In the genomic region with DNA sequence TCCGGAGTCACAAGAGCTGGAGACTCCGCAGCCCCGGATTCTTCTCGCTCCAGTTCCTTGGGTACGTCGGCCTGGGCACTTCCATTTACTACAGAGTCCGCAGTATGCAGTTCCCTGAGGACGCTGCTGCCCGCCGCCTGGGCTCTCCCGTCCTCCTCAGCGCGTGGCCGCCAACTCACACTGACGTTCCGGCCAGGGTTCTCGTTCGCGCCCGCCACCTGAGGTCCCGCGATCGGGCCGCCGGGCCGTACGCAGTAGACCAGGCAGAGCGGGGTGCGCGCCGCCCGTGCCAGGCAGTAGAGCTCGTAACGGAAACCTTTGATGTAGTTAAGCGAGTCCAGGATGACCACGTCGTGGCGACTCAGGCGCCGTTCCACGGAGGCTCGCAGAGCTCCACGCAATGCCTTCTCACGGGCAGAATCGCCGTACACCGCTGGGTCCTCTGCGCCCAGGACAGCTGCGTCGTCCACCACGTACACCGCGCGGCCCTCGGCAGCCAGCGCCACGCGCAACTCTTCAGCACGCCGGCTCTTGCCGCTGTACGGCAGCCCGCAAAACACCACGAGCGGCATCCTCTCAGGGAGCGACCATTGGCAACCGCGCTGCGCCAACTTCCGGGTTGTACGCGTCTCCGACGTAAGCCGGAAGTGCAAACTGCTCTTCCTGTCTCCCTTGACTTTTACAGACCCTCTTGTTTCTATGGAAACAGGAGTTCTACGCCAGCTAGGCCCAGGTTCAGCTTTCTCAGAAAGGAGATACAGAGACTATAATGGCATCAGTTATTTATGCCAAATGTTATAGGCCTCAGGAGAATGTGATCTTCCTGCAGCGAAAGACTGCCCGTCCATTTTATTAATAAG, we compare ENCODE assay signal across 1 cellular context.
TF ChIP-seq lines count a peak whose summit lies in the region.

A gene with protein sequence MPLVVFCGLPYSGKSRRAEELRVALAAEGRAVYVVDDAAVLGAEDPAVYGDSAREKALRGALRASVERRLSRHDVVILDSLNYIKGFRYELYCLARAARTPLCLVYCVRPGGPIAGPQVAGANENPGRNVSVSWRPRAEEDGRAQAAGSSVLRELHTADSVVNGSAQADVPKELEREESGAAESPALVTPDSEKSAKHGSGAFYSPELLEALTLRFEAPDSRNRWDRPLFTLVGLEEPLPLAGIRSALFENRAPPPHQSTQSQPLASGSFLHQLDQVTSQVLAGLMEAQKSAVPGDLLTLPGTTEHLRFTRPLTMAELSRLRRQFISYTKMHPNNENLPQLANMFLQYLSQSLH (minus strand): TSS at position 621 of the 860 bp plus-strand sequence. CDS start 49 bp downstream, at position 572.

TF ChIP-seq in K562, 482 proteins besides CTCF, POLR2A, EP300 and RAD21 (continued from another document and continues in another):
- no peak for TF ChIP-seq ERF (CRISPR knock-in tag; IDR thresholded peaks at IDR 0.05)
- TF ChIP-seq FOXA1 (IDR thresholded peaks at IDR 0.05; ENCODE audit: borderline replicate concordance), result no peak
- TF ChIP-seq, protein P1, sequence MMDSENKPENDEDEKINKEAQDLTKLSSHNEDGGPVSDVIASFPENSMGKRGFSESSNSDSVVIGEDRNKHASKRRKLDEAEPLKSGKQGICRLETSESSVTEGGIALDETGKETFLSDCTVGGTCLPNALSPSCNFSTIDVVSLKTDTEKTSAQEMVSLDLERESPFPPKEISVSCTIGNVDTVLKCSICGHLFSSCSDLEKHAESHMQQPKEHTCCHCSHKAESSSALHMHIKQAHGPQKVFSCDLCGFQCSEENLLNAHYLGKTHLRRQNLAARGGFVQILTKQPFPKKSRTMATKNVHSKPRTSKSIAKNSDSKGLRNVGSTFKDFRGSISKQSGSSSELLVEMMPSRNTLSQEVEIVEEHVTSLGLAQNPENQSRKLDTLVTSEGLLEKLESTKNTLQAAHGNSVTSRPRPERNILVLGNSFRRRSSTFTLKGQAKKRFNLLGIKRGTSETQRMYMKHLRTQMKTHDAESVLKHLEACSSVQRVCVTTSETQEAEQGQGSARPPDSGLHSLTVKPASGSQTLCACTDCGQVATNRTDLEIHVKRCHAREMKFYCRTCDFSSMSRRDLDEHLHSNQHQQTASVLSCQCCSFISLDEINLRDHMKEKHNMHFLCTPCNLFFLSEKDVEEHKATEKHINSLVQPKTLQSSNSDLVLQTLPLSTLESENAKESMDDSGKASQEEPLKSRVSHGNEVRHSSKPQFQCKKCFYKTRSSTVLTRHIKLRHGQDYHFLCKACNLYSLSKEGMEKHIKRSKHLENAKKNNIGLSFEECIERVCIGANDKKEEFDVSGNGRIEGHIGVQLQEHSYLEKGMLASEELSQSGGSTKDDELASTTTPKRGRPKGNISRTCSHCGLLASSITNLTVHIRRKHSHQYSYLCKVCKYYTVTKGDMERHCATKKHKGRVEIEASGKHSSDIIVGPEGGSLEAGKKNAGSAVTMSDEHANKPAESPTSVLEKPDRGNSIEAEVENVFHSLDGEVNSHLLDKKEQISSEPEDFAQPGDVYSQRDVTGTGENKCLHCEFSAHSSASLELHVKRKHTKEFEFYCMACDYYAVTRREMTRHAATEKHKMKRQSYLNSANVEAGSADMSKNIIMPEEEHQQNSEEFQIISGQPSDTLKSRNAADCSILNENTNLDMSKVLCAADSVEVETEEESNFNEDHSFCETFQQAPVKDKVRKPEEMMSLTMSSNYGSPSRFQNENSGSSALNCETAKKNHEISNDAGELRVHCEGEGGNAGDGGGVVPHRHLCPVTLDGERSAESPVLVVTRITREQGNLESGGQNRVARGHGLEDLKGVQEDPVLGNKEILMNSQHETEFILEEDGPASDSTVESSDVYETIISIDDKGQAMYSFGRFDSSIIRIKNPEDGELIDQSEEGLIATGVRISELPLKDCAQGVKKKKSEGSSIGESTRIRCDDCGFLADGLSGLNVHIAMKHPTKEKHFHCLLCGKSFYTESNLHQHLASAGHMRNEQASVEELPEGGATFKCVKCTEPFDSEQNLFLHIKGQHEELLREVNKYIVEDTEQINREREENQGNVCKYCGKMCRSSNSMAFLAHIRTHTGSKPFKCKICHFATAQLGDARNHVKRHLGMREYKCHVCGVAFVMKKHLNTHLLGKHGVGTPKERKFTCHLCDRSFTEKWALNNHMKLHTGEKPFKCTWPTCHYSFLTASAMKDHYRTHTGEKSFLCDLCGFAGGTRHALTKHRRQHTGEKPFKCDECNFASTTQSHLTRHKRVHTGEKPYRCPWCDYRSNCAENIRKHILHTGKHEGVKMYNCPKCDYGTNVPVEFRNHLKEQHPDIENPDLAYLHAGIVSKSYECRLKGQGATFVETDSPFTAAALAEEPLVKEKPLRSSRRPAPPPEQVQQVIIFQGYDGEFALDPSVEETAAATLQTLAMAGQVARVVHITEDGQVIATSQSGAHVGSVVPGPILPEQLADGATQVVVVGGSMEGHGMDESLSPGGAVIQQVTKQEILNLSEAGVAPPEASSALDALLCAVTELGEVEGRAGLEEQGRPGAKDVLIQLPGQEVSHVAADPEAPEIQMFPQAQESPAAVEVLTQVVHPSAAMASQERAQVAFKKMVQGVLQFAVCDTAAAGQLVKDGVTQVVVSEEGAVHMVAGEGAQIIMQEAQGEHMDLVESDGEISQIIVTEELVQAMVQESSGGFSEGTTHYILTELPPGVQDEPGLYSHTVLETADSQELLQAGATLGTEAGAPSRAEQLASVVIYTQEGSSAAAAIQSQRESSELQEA (IDR thresholded peaks at IDR 0.05; ENCODE audit: low read depth), result peak; percentile 58; the same call in 1 of the 2 replicates
- TF ChIP-seq GTF2E2 (tag; IDR thresholded peaks at IDR 0.05), result peak; percentile 79
- TF ChIP-seq KDM4B (IDR thresholded peaks at IDR 0.05; ENCODE audit: borderline replicate concordance in 2 of 2, low read depth in 1 of 2), result peak in 1 of 2 experiments; percentile 73; a peak in 1 of 4 replicates
- TF ChIP-seq, protein P2, sequence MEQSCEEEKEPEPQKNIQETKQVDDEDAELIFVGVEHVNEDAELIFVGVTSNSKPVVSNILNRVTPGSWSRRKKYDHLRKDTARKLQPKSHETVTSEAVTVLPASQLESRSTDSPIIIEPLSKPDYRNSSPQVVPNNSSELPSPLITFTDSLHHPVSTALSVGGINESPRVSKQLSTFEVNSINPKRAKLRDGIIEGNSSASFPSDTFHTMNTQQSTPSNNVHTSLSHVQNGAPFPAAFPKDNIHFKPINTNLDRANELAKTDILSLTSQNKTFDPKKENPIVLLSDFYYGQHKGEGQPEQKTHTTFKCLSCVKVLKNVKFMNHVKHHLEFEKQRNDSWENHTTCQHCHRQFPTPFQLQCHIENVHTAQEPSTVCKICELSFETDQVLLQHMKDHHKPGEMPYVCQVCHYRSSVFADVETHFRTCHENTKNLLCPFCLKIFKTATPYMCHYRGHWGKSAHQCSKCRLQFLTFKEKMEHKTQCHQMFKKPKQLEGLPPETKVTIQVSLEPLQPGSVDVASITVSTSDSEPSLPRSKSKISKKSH (CRISPR knock-in tag; IDR thresholded peaks at IDR 0.05), result peak; percentile 69; the same call in 1 of the 2 replicates
- TF ChIP-seq MAFK (IDR thresholded peaks at IDR 0.05; ENCODE audit: low read length), result 0 out of 2 replicates have a peak, but pooled peaks have one; percentile 2
- TF ChIP-seq USF1 (CRISPR knock-in tag; IDR thresholded peaks at IDR 0.05), result no peak
- TF ChIP-seq, protein P3, sequence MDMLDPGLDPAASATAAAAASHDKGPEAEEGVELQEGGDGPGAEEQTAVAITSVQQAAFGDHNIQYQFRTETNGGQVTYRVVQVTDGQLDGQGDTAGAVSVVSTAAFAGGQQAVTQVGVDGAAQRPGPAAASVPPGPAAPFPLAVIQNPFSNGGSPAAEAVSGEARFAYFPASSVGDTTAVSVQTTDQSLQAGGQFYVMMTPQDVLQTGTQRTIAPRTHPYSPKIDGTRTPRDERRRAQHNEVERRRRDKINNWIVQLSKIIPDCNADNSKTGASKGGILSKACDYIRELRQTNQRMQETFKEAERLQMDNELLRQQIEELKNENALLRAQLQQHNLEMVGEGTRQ (CRISPR knock-in tag; IDR thresholded peaks at IDR 0.05), result no peak
- TF ChIP-seq HNRNPUL1 (IDR thresholded peaks at IDR 0.05; ENCODE audit: low read length), result no peak
- peak; percentile 85 for TF ChIP-seq ZNF12 (CRISPR knock-in tag; IDR thresholded peaks at IDR 0.05)
- TF ChIP-seq E4F1 (CRISPR knock-in tag; IDR thresholded peaks at IDR 0.05; ENCODE audit: borderline replicate concordance), result no peak
- TF ChIP-seq SMARCE1 (IDR thresholded peaks at IDR 0.05), result no peak
- TF ChIP-seq CGGBP1 (CRISPR knock-in tag; IDR thresholded peaks at IDR 0.05), result no peak
- peak; percentile 63; the same call in 1 of the 2 replicates for TF ChIP-seq HNRNPL (IDR thresholded peaks at IDR 0.05; ENCODE audit: low read depth, low read length)
- TF ChIP-seq ZNF143 (CRISPR knock-in tag; IDR thresholded peaks at IDR 0.05), result peak; percentile 49; the same call in 1 of the 2 replicates
- peak; percentile 74; the same call in 1 of the 2 replicates for TF ChIP-seq SAFB (IDR thresholded peaks at IDR 0.05; ENCODE audit: borderline replicate concordance, low read depth, low read length)
- TF ChIP-seq, protein P4, sequence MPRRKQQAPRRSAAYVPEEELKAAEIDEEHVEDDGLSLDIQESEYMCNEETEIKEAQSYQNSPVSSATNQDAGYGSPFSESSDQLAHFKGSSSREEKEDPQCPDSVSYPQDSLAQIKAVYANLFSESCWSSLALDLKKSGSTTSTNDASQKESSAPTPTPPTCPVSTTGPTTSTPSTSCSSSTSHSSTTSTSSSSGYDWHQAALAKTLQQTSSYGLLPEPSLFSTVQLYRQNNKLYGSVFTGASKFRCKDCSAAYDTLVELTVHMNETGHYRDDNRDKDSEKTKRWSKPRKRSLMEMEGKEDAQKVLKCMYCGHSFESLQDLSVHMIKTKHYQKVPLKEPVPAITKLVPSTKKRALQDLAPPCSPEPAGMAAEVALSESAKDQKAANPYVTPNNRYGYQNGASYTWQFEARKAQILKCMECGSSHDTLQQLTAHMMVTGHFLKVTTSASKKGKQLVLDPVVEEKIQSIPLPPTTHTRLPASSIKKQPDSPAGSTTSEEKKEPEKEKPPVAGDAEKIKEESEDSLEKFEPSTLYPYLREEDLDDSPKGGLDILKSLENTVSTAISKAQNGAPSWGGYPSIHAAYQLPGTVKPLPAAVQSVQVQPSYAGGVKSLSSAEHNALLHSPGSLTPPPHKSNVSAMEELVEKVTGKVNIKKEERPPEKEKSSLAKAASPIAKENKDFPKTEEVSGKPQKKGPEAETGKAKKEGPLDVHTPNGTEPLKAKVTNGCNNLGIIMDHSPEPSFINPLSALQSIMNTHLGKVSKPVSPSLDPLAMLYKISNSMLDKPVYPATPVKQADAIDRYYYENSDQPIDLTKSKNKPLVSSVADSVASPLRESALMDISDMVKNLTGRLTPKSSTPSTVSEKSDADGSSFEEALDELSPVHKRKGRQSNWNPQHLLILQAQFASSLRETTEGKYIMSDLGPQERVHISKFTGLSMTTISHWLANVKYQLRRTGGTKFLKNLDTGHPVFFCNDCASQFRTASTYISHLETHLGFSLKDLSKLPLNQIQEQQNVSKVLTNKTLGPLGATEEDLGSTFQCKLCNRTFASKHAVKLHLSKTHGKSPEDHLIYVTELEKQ (CRISPR knock-in tag; IDR thresholded peaks at IDR 0.05), result no peak
- no peak for TF ChIP-seq ZNF253 (CRISPR knock-in tag; conservative IDR thresholded peaks at IDR 0.05)
- no peak for TF ChIP-seq TRIM25 (IDR thresholded peaks at IDR 0.05; ENCODE audit: borderline replicate concordance)
- TF ChIP-seq CTBP1 (IDR thresholded peaks at IDR 0.05; ENCODE audit: borderline replicate concordance), result peak; percentile 60; the same call in 1 of the 2 replicates
- TF ChIP-seq GABPA (tag; conservative IDR thresholded peaks at IDR 0.05; ENCODE audit: low read depth), result peak; percentile 97
- no peak for TF ChIP-seq STAT5B (CRISPR knock-in tag; IDR thresholded peaks at IDR 0.05)
- no peak for TF ChIP-seq ARID2 (IDR thresholded peaks at IDR 0.05)
- 0 out of 2 replicates have a peak, but pooled peaks have one; percentile 30 for TF ChIP-seq BCL6 (CRISPR knock-in tag; IDR thresholded peaks at IDR 0.05)
